Comparison of ENCODE assay signal across 8 cellular contexts in the genomic region with DNA sequence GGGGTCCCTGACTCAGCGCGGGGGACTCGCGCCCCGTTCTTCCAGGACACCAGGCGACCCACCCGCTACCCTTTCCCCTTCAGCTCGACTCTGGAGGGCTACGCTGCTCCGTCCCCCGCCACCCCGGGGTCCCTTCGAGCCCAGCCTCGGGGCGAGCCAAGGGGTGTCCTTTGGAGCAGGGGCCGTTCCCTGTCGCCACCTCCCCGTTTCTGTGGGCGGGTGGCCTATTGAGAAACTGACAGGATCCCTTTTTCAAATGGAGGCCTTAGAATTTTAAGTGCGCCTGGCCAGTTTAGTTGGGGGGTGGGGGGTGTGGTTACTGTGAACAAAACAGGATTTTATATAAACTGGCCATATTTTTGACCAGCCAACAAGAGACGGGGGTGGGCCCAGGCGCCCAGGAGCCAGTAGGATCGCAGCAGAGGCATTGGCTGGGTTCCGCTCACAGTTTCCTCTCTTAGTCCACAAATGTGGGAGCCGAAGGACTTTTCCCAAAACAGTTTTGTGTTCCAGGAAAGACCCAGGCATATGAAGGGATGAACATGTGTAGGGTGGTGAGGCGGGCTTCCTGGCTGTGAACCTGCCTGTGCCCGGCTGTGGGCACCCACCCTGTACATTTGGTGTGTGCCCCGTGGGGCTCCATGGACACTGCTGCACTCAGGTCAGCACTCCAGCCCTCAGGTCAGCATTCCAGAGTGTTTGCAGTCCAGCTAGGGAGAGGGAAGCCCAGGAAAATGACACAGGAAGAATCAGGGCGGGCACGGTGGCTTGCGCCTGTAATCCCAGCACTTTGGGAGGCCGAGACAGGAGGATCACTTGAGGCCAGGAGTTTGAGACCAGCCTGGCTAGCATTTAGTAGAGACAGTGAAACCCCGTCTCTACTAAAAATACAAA. TPM values are rescaled to one million over a fixed set of nuclear protein-coding genes. Genes with fewer than 3 reads are reported as not detected.
A peak's percentile ranks its signal among the peaks of the same experiment; 100 is the strongest.
DNase-seq lines count a peak whose midpoint lies in the region; ATAC-seq and TF ChIP-seq lines count a peak whose summit lies in the region.

No MANE protein-coding gene starts in this region.

- no peaks in the 10 kb centered on the region for H3K9me3 Mint-ChIP-seq in activated CD4-positive, alpha-beta memory T cell treated with anti-CD3 and anti-CD28 coated beads, Interleukin-2, amount 10 ng/mL, durations not matched to agents 7 days and 5 days
- no peaks in the 10 kb centered on the region for H3K9me3 Mint-ChIP-seq in activated CD4-positive, alpha-beta memory T cell treated with anti-CD3 and anti-CD28 coated beads for 36 hours
- no peaks in the 10 kb centered on the region for H3K9me3 Mint-ChIP-seq in activated B cell treated with CpG ODN at 0.5 μM for 24 hours

- DNase-seq in activated CD4-positive, alpha-beta memory T cell treated with anti-CD3 and anti-CD28 coated beads, Interleukin-2, amount 10 ng/mL, durations not matched to agents 7 days and 5 days, result no peak
- DNase-seq in activated CD4-positive, alpha-beta memory T cell treated with anti-CD3 and anti-CD28 coated beads for 36 hours, result no peak
- DNase-seq in activated B cell treated with CpG ODN at 0.5 μM for 24 hours (no peak), right atrium auricular region (ENCODE audit: low spot score) (peak; percentile 94), posterior cingulate gyrus (peak; percentile 46 to 96 (median 64)), OCI-M2 (lab: John Stamatoyannopoulos, UW; ENCODE audit: unreplicated experiment) (no peak), activated gamma-delta T cell treated with Interleukin-2 at 50 U/mL for 16 hours (no peak), NCI-H2081 treated with DMSO at 0.1 percent for 48 hours (lab: John Stamatoyannopoulos, UW) (no peak)

- no peaks in the 10 kb centered on the region for H3K27me3 ChIP-seq in right atrium auricular region

- H3K4me3 ChIP-seq in right atrium auricular region, result peak overlapping the region; percentile 81 to 91

- TF ChIP-seq CTCF in activated B cell treated with CpG ODN at 0.5 μM for 24 hours (IDR thresholded peaks at IDR 0.05) (no peak), right atrium auricular region (IDR thresholded peaks at IDR 0.05) (no peak)

- H3K36me3 Mint-ChIP-seq in activated CD4-positive, alpha-beta memory T cell treated with anti-CD3 and anti-CD28 coated beads, Interleukin-2, amount 10 ng/mL, durations not matched to agents 7 days and 5 days (ENCODE audit: low read depth), result no peaks in the 10 kb centered on the region
- no peaks in the 10 kb centered on the region for H3K36me3 Mint-ChIP-seq in activated CD4-positive, alpha-beta memory T cell treated with anti-CD3 and anti-CD28 coated beads for 36 hours
- H3K36me3 Mint-ChIP-seq in activated B cell treated with CpG ODN at 0.5 μM for 24 hours (ENCODE audit: low read depth), result no peaks in the 10 kb centered on the region

- H3K27me3 Mint-ChIP-seq in activated CD4-positive, alpha-beta memory T cell treated with anti-CD3 and anti-CD28 coated beads, Interleukin-2, amount 10 ng/mL, durations not matched to agents 7 days and 5 days, result peaks cover 35% of the 10 kb centered on the region
- peaks cover 17% of the 10 kb centered on the region for H3K27me3 Mint-ChIP-seq in activated CD4-positive, alpha-beta memory T cell treated with anti-CD3 and anti-CD28 coated beads for 36 hours
- H3K27me3 Mint-ChIP-seq in activated B cell treated with CpG ODN at 0.5 μM for 24 hours, result peaks cover 18% of the 10 kb centered on the region

- intact Hi-C loops in activated CD4-positive, alpha-beta memory T cell treated with anti-CD3 and anti-CD28 coated beads for 36 hours (cut with micrococcal nuclease), result loop anchor here (10.0 kb wide), 1 partner anchor 61 kb away; no protein-coding TSS in a partner anchor
- intact Hi-C loops in activated B cell treated with CpG ODN at 0.5 μM for 24 hours (cut with micrococcal nuclease) (loop anchor here (1.0 kb wide), 2 partner anchors 45 to 61 kb away; no protein-coding TSS in a partner anchor), posterior cingulate gyrus (cut with DNase I) (loop anchor here (1.0 kb wide), 2 partner anchors 8 to 45 kb away; no protein-coding TSS in a partner anchor)

- H3K4me1 ChIP-seq in right atrium auricular region, result peaks cover 0 to 52% of the 10 kb centered on the region in 2 donors

- CTCF ChIA-PET in activated CD4-positive, alpha-beta memory T cell treated with anti-CD3 and anti-CD28 coated beads, Interleukin-2, amount 10 ng/mL, durations not matched to agents 7 days and 5 days (lab: Charles Lee), result interaction anchor here (0.7 kb wide), 1 partner anchor 193 kb away, joined by 5 read pairs; no protein-coding TSS in a partner anchor
- CTCF ChIA-PET in activated CD4-positive, alpha-beta memory T cell treated with anti-CD3 and anti-CD28 coated beads for 36 hours (lab: Charles Lee), result interaction anchor here (0.6 to 1.0 kb wide), 2 partner anchors 17 to 1174 kb away, joined by 3 read pairs; no protein-coding TSS in a partner anchor
- CTCF ChIA-PET in activated B cell treated with CpG ODN at 0.5 μM for 24 hours (lab: Charles Lee), result interaction anchor here (1.4 to 1.5 kb wide), 2 partner anchors 45 to 59 kb away, joined by 3 read pairs; no protein-coding TSS in a partner anchor

- H3K36me3 ChIP-seq in right atrium auricular region, result no peaks in the 10 kb centered on the region

- H3K4me3 Mint-ChIP-seq in activated CD4-positive, alpha-beta memory T cell treated with anti-CD3 and anti-CD28 coated beads, Interleukin-2, amount 10 ng/mL, durations not matched to agents 7 days and 5 days, result peak overlapping the region; percentile 21
- no peak overlapping the region for H3K4me3 Mint-ChIP-seq in activated CD4-positive, alpha-beta memory T cell treated with anti-CD3 and anti-CD28 coated beads for 36 hours
- H3K4me3 Mint-ChIP-seq in activated B cell treated with CpG ODN at 0.5 μM for 24 hours, result peak overlapping the region; percentile 35

- POLR2A ChIA-PET in activated CD4-positive, alpha-beta memory T cell treated with anti-CD3 and anti-CD28 coated beads, Interleukin-2, amount 10 ng/mL, durations not matched to agents 7 days and 5 days (lab: Charles Lee), result no interaction called here
- POLR2A ChIA-PET in activated CD4-positive, alpha-beta memory T cell treated with anti-CD3 and anti-CD28 coated beads for 36 hours (lab: Charles Lee), result no interaction called here
- POLR2A ChIA-PET in activated B cell treated with CpG ODN at 0.5 μM for 24 hours (lab: Charles Lee), result interaction anchor here (1.3 kb wide), 1 partner anchor 60 kb away, joined by 4 read pairs; no protein-coding TSS in a partner anchor

- no peak overlapping the region for H3K27ac Mint-ChIP-seq in activated CD4-positive, alpha-beta memory T cell treated with anti-CD3 and anti-CD28 coated beads, Interleukin-2, amount 10 ng/mL, durations not matched to agents 7 days and 5 days
- no peak overlapping the region for H3K27ac Mint-ChIP-seq in activated CD4-positive, alpha-beta memory T cell treated with anti-CD3 and anti-CD28 coated beads for 36 hours
- no peak overlapping the region for H3K27ac Mint-ChIP-seq in activated B cell treated with CpG ODN at 0.5 μM for 24 hours

- H3K27ac ChIP-seq in right atrium auricular region, result peak overlapping the region; percentile 96 to 99

- H3K4me1 Mint-ChIP-seq in activated CD4-positive, alpha-beta memory T cell treated with anti-CD3 and anti-CD28 coated beads, Interleukin-2, amount 10 ng/mL, durations not matched to agents 7 days and 5 days, result peaks cover 18% of the 10 kb centered on the region
- H3K4me1 Mint-ChIP-seq in activated CD4-positive, alpha-beta memory T cell treated with anti-CD3 and anti-CD28 coated beads for 36 hours (ENCODE audit: low read depth), result peaks cover 10% of the 10 kb centered on the region
- H3K4me1 Mint-ChIP-seq in activated B cell treated with CpG ODN at 0.5 μM for 24 hours, result peaks cover 15% of the 10 kb centered on the region

- ATAC-seq in activated B cell treated with CpG ODN at 0.5 μM for 24 hours (ENCODE audit: low read depth), result no peak

- no peaks in the 10 kb centered on the region for H3K9me3 ChIP-seq in right atrium auricular region

RNA-seq across cellular contexts. Expression of gene TIMP2, which starts 0.7 kb away (rescaled TPM):
- total RNA-seq in activated CD4-positive, alpha-beta memory T cell treated with anti-CD3 and anti-CD28 coated beads, Interleukin-2, amount 10 ng/mL, durations not matched to agents 7 days and 5 days, result 1 to 10 TPM; 3.3 TPM
- 1 to 10 TPM; 1.1 TPM for total RNA-seq in activated CD4-positive, alpha-beta memory T cell treated with anti-CD3 and anti-CD28 coated beads for 36 hours
- total RNA-seq in activated B cell treated with CpG ODN at 0.5 μM for 24 hours (3.5 and 4.2 TPM in 2 replicates), right atrium auricular region (100 to 1,000 TPM in 1 of 2 donors, 10 to 100 TPM in 1; 99.1 to 158 TPM)

RNA-seq across cellular contexts. Expression of gene CEP295NL, which starts 22.9 kb away (rescaled TPM):
- not detected for total RNA-seq in activated CD4-positive, alpha-beta memory T cell treated with anti-CD3 and anti-CD28 coated beads, Interleukin-2, amount 10 ng/mL, durations not matched to agents 7 days and 5 days
- total RNA-seq in activated CD4-positive, alpha-beta memory T cell treated with anti-CD3 and anti-CD28 coated beads for 36 hours, result not detected
- total RNA-seq in activated B cell treated with CpG ODN at 0.5 μM for 24 hours, result 0.46 and 0.55 TPM in 2 replicates
- total RNA-seq in right atrium auricular region, result 1 to 10 TPM in 1 of 2 donors, under 1 TPM in 1; 0.83 to 1.1 TPM

RNA-seq across cellular contexts. Expression of gene LGALS3BP, which starts 53.8 kb away (rescaled TPM):
- total RNA-seq in activated CD4-positive, alpha-beta memory T cell treated with anti-CD3 and anti-CD28 coated beads, Interleukin-2, amount 10 ng/mL, durations not matched to agents 7 days and 5 days, result 100 to 1,000 TPM; 209 to 219 TPM
- 10 to 100 TPM; 48.0 to 49.5 TPM for total RNA-seq in activated CD4-positive, alpha-beta memory T cell treated with anti-CD3 and anti-CD28 coated beads for 36 hours
- total RNA-seq in activated B cell treated with CpG ODN at 0.5 μM for 24 hours (1.3 and 3.5 TPM in 2 replicates), right atrium auricular region (100 to 1,000 TPM; 488 to 733 TPM)

Comparison
In these comparisons a context has a peak if more than half of its experiments do, and no peak if none do; other contexts are left out.
1. DNase-seq: peak in right atrium auricular region (single experiment) and posterior cingulate gyrus (10 of 10); none in activated CD4-positive, alpha-beta memory T cell treated with anti-CD3 and anti-CD28 coated beads, Interleukin-2, amount 10 ng/mL, durations not matched to agents 7 days and 5 days (single experiment), activated CD4-positive, alpha-beta memory T cell treated with anti-CD3 and anti-CD28 coated beads for 36 hours (single experiment), activated B cell treated with CpG ODN at 0.5 μM for 24 hours (single experiment), OCI-M2 (single experiment), activated gamma-delta T cell treated with Interleukin-2 at 50 U/mL for 16 hours (single experiment) and NCI-H2081 treated with DMSO at 0.1 percent for 48 hours (single experiment).
2. RNA of gene TIMP2, which starts 0.7 kb away (total RNA-seq): 99.1 to 158 TPM in right atrium auricular region; 3.5 to 4.2 TPM in activated B cell treated with CpG ODN at 0.5 μM for 24 hours, 3.3 TPM in activated CD4-positive, alpha-beta memory T cell treated with anti-CD3 and anti-CD28 coated beads, Interleukin-2, amount 10 ng/mL, durations not matched to agents 7 days and 5 days and 1.1 TPM in activated CD4-positive, alpha-beta memory T cell treated with anti-CD3 and anti-CD28 coated beads for 36 hours; every median in the first group is over 10 times any median in the second.
3. RNA of gene LGALS3BP, which starts 53.8 kb away (total RNA-seq): 488 to 733 TPM in right atrium auricular region, 209 to 219 TPM in activated CD4-positive, alpha-beta memory T cell treated with anti-CD3 and anti-CD28 coated beads, Interleukin-2, amount 10 ng/mL, durations not matched to agents 7 days and 5 days and 48.0 to 49.5 TPM in activated CD4-positive, alpha-beta memory T cell treated with anti-CD3 and anti-CD28 coated beads for 36 hours; 1.3 to 3.5 TPM in activated B cell treated with CpG ODN at 0.5 μM for 24 hours; every median in the first group is over 10 times any median in the second.